In genomic region chr11:118401151-118401879, GRCh38 we compare ENCODE assay signal across 1 cellular context.
TF ChIP-seq lines count a peak whose summit lies in the region.

ATP5MG (plus strand) TSS chr11:118401606; CDS start chr11:118401666, 60 bp downstream.

TF ChIP-seq in HepG2, 621 proteins besides CTCF, POLR2A, EP300 and RAD21 (continued from another document and continues in another):
- TF ChIP-seq MTF2 (CRISPR knock-in tag; IDR thresholded peaks at IDR 0.05; ENCODE audit: borderline replicate concordance) = no peak
- TF ChIP-seq ZBTB14 (CRISPR knock-in tag; IDR thresholded peaks at IDR 0.05) = no peak
- no peak for TF ChIP-seq ZUFSP (CRISPR knock-in tag; IDR thresholded peaks at IDR 0.05; ENCODE audit: borderline replicate concordance)
- peak; percentile 58; the same call in 1 of the 2 replicates for TF ChIP-seq ZNF646 (CRISPR knock-in tag; IDR thresholded peaks at IDR 0.05)
- TF ChIP-seq STAT6 (CRISPR knock-in tag; IDR thresholded peaks at IDR 0.05; ENCODE audit: borderline replicate concordance) = peak; percentile 35; the same call in 1 of the 2 replicates
- TF ChIP-seq FOXP1 (IDR thresholded peaks at IDR 0.05) = no peak
- no peak for TF ChIP-seq FOXP1 (CRISPR knock-in tag; IDR thresholded peaks at IDR 0.05)
- no peak for TF ChIP-seq GATA4 (IDR thresholded peaks at IDR 0.05; ENCODE audit: borderline replicate concordance, low read depth)
- TF ChIP-seq ZNF318 (CRISPR knock-in tag; IDR thresholded peaks at IDR 0.05) = no peak
- no peak; the same call in 1 of the 2 replicates for TF ChIP-seq ZBTB38 (CRISPR knock-in tag; IDR thresholded peaks at IDR 0.05)
- no peak; the same call in 1 of the 2 replicates for TF ChIP-seq LCORL (IDR thresholded peaks at IDR 0.05)
- TF ChIP-seq LCORL (CRISPR knock-in tag; IDR thresholded peaks at IDR 0.05) = no peak
- TF ChIP-seq AFF4 (CRISPR knock-in tag; IDR thresholded peaks at IDR 0.05) = no peak
- TF ChIP-seq SMARCC2 (IDR thresholded peaks at IDR 0.05) = no peak
- TF ChIP-seq CREM (IDR thresholded peaks at IDR 0.05) = peak; percentile 48
- TF ChIP-seq CREM (CRISPR knock-in tag; IDR thresholded peaks at IDR 0.05) = no peak
- peak; percentile 38; the same call in 1 of the 2 replicates for TF ChIP-seq SMAD3 (CRISPR knock-in tag; IDR thresholded peaks at IDR 0.05)
- TF ChIP-seq ZNF580 (CRISPR knock-in tag; IDR thresholded peaks at IDR 0.05; ENCODE audit: borderline replicate concordance, low read depth) = peak; percentile 24; the same call in 1 of the 2 replicates
- TF ChIP-seq FOSL1 (CRISPR knock-in tag; IDR thresholded peaks at IDR 0.05; ENCODE audit: borderline replicate concordance) = no peak
- TF ChIP-seq, protein P1, sequence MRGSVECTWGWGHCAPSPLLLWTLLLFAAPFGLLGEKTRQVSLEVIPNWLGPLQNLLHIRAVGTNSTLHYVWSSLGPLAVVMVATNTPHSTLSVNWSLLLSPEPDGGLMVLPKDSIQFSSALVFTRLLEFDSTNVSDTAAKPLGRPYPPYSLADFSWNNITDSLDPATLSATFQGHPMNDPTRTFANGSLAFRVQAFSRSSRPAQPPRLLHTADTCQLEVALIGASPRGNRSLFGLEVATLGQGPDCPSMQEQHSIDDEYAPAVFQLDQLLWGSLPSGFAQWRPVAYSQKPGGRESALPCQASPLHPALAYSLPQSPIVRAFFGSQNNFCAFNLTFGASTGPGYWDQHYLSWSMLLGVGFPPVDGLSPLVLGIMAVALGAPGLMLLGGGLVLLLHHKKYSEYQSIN (CRISPR knock-in tag; IDR thresholded peaks at IDR 0.05; ENCODE audit: borderline replicate concordance) = no peak
- no peak; the same call in 1 of the 2 replicates for TF ChIP-seq ZNF510 (CRISPR knock-in tag; IDR thresholded peaks at IDR 0.05; ENCODE audit: low read depth)
- peak; percentile 33; the same call in 1 of the 2 replicates for TF ChIP-seq AHR (CRISPR knock-in tag; IDR thresholded peaks at IDR 0.05)
- TF ChIP-seq ZNF781 (CRISPR knock-in tag; IDR thresholded peaks at IDR 0.05; ENCODE audit: borderline replicate concordance, not compliant biosample characterization) = peak; percentile 18
- no peak for TF ChIP-seq MEIS1 (CRISPR knock-in tag; IDR thresholded peaks at IDR 0.05; ENCODE audit: borderline replicate concordance)
